In the genomic region with DNA sequence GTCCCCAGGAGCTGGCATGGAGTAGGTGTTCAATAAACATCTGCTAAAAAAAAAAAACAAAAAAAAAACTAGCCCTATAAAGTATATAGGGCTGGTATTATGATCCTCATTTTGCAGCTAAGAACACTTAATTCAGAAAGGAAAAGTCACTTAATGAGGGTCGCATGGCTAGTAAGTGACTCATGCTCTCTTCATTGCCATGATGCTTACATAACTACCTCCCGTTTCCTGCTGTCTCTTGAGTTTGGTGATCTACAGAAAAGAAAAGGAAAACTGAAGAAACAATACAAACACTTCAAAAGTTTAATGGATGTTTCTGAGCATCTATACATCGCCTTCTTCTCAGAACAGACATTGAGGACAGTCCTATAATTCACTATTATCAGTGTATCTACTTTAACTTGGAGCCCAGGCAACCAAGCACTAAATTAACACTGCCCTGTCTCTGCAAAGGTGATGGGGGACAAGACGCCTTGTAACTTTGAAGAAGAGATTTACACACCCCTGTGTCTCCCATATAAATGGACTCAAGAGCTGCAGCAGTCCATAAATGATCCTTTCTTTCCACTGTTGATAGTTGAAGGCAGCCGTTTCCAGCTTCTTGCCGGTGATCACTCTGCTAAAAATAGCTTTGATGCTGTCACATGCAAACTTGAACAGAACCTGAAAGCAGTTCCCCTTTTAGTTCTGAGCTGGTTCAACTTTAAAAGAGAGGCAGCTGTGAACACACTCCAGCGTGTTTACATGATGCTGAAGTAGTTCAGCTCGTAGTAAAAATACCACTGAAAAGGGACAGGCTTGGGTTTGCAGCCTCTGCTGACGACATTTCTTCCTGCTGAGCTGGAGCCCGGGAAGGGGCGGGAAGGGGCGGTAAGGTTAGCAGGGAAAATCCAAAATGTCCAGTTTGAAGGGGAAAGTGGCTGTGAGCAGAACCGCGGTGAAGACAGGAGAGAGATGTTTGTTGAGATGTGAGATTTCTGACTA, we compare ENCODE assay signal across 1 cellular context.
A peak's percentile ranks its signal among the peaks of the same experiment; 100 is the strongest.
TF ChIP-seq lines count a peak whose summit lies in the region.

No MANE protein-coding gene starts in this region.

TF ChIP-seq in HEK293, 187 proteins besides CTCF, POLR2A, EP300 and RAD21 (continued from another document and continues in another):
- TF ChIP-seq, protein P1, sequence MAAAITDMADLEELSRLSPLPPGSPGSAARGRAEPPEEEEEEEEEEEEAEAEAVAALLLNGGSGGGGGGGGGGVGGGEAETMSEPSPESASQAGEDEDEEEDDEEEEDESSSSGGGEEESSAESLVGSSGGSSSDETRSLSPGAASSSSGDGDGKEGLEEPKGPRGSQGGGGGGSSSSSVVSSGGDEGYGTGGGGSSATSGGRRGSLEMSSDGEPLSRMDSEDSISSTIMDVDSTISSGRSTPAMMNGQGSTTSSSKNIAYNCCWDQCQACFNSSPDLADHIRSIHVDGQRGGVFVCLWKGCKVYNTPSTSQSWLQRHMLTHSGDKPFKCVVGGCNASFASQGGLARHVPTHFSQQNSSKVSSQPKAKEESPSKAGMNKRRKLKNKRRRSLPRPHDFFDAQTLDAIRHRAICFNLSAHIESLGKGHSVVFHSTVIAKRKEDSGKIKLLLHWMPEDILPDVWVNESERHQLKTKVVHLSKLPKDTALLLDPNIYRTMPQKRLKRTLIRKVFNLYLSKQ (tag by site-specific recombination; IDR thresholded peaks at IDR 0.05; ENCODE audit: borderline replicate concordance): no peak
- TF ChIP-seq IKZF3 (tag by site-specific recombination; IDR thresholded peaks at IDR 0.05) (no peak), TRIM28 (IDR thresholded peaks at IDR 0.05; ENCODE audit: borderline replicate concordance, low read length) (peak; percentile 32; the same call in 1 of the 2 replicates), ZBTB8A (tag by site-specific recombination; IDR thresholded peaks at IDR 0.05) (peak; percentile 93), ZNF610 (tag by site-specific recombination; IDR thresholded peaks at IDR 0.05; ENCODE audit: borderline replicate concordance) (no peak), ZNF654 (tag by site-specific recombination; IDR thresholded peaks at IDR 0.05; ENCODE audit: low read depth) (no peak), ZNF747 (tag by site-specific recombination; IDR thresholded peaks at IDR 0.05) (no peak), KLF9 (tag by site-specific recombination; IDR thresholded peaks at IDR 0.05; ENCODE audit: low read depth) (0 out of 2 replicates have a peak, but pooled peaks have one; percentile 39), ZBTB21 (tag by site-specific recombination; IDR thresholded peaks at IDR 0.05) (peak; percentile 58; the same call in 1 of the 2 replicates), ZSCAN30 (tag by site-specific recombination; IDR thresholded peaks at IDR 0.05) (peak; percentile 74; the same call in 1 of the 2 replicates), SCRT2 (tag by site-specific recombination; IDR thresholded peaks at IDR 0.05) (no peak), ZNF830 (tag by site-specific recombination; IDR thresholded peaks at IDR 0.05; ENCODE audit: low read depth) (no peak), ZNF140 (tag by site-specific recombination; IDR thresholded peaks at IDR 0.05) (no peak), ZSCAN16 (tag by site-specific recombination; IDR thresholded peaks at IDR 0.05) (no peak), MYNN (tag by site-specific recombination; IDR thresholded peaks at IDR 0.05; ENCODE audit: borderline replicate concordance) (no peak), ZIC2 (tag by site-specific recombination; IDR thresholded peaks at IDR 0.05) (peak; percentile 41), KLF7 (tag by site-specific recombination; IDR thresholded peaks at IDR 0.05; ENCODE audit: borderline replicate concordance) (no peak), ZNF843 (tag by site-specific recombination; IDR thresholded peaks at IDR 0.05) (no peak), ZNF626 (tag by site-specific recombination; IDR thresholded peaks at IDR 0.05) (no peak), ZNF433 (tag by site-specific recombination; IDR thresholded peaks at IDR 0.05; ENCODE audit: low read depth) (no peak), SP7 (tag by site-specific recombination; IDR thresholded peaks at IDR 0.05) (peak; percentile 35)
- TF ChIP-seq, protein P2, sequence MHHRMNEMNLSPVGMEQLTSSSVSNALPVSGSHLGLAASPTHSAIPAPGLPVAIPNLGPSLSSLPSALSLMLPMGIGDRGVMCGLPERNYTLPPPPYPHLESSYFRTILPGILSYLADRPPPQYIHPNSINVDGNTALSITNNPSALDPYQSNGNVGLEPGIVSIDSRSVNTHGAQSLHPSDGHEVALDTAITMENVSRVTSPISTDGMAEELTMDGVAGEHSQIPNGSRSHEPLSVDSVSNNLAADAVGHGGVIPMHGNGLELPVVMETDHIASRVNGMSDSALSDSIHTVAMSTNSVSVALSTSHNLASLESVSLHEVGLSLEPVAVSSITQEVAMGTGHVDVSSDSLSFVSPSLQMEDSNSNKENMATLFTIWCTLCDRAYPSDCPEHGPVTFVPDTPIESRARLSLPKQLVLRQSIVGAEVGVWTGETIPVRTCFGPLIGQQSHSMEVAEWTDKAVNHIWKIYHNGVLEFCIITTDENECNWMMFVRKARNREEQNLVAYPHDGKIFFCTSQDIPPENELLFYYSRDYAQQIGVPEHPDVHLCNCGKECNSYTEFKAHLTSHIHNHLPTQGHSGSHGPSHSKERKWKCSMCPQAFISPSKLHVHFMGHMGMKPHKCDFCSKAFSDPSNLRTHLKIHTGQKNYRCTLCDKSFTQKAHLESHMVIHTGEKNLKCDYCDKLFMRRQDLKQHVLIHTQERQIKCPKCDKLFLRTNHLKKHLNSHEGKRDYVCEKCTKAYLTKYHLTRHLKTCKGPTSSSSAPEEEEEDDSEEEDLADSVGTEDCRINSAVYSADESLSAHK (tag by site-specific recombination; IDR thresholded peaks at IDR 0.05): no peak
- TF ChIP-seq, protein P3, sequence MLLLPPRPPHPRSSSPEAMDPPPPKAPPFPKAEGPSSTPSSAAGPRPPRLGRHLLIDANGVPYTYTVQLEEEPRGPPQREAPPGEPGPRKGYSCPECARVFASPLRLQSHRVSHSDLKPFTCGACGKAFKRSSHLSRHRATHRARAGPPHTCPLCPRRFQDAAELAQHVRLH (tag by site-specific recombination; IDR thresholded peaks at IDR 0.05): no peak
- TF ChIP-seq, protein P4, sequence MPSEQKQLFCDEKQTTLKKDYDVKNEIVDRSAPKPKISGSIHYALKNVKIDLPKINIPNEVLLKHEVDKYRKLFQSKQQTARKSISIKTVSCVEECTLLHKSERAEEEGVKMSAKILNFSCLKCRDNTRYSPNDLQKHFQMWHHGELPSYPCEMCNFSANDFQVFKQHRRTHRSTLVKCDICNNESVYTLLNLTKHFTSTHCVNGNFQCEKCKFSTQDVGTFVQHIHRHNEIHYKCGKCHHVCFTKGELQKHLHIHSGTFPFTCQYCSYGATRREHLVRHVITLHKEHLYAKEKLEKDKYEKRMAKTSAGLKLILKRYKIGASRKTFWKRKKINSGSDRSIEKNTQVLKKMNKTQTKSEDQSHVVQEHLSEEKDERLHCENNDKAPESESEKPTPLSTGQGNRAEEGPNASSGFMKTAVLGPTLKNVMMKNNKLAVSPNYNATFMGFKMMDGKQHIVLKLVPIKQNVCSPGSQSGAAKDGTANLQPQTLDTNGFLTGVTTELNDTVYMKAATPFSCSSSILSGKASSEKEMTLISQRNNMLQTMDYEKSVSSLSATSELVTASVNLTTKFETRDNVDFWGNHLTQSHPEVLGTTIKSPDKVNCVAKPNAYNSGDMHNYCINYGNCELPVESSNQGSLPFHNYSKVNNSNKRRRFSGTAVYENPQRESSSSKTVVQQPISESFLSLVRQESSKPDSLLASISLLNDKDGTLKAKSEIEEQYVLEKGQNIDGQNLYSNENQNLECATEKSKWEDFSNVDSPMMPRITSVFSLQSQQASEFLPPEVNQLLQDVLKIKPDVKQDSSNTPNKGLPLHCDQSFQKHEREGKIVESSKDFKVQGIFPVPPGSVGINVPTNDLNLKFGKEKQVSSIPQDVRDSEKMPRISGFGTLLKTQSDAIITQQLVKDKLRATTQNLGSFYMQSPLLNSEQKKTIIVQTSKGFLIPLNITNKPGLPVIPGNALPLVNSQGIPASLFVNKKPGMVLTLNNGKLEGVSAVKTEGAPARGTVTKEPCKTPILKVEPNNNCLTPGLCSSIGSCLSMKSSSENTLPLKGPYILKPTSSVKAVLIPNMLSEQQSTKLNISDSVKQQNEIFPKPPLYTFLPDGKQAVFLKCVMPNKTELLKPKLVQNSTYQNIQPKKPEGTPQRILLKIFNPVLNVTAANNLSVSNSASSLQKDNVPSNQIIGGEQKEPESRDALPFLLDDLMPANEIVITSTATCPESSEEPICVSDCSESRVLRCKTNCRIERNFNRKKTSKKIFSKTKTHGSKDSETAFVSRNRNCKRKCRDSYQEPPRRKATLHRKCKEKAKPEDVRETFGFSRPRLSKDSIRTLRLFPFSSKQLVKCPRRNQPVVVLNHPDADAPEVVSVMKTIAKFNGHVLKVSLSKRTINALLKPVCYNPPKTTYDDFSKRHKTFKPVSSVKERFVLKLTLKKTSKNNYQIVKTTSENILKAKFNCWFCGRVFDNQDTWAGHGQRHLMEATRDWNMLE (tag by site-specific recombination; conservative IDR thresholded peaks at IDR 0.05; ENCODE audit: low read depth): no peak
- TF ChIP-seq, protein P5, sequence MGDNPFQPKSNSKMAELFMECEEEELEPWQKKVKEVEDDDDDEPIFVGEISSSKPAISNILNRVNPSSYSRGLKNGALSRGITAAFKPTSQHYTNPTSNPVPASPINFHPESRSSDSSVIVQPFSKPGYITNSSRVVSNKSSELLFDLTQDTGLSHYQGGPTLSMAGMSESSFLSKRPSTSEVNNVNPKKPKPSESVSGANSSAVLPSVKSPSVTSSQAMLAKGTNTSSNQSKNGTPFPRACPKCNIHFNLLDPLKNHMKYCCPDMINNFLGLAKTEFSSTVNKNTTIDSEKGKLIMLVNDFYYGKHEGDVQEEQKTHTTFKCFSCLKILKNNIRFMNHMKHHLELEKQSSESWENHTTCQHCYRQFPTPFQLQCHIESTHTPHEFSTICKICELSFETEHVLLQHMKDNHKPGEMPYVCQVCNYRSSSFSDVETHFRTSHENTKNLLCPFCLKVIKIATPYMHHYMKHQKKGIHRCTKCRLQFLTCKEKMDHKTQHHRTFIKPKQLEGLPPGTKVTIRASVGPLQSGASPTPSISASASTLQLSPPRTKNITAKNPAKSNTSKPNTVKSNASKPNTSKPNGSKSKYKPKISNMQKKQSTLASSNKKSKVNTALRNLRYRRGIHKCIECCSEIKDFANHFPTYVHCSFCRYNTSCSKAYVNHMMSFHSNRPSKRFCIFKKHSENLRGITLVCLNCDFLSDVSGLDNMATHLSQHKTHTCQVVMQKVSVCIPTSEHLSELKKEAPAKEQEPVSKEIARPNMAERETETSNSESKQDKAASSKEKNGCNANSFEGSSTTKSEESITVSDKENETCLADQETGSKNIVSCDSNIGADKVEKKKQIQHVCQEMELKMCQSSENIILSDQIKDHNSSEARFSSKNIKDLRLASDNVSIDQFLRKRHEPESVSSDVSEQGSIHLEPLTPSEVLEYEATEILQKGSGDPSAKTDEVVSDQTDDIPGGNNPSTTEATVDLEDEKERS (tag by site-specific recombination; IDR thresholded peaks at IDR 0.05): no peak
- TF ChIP-seq, protein P6, sequence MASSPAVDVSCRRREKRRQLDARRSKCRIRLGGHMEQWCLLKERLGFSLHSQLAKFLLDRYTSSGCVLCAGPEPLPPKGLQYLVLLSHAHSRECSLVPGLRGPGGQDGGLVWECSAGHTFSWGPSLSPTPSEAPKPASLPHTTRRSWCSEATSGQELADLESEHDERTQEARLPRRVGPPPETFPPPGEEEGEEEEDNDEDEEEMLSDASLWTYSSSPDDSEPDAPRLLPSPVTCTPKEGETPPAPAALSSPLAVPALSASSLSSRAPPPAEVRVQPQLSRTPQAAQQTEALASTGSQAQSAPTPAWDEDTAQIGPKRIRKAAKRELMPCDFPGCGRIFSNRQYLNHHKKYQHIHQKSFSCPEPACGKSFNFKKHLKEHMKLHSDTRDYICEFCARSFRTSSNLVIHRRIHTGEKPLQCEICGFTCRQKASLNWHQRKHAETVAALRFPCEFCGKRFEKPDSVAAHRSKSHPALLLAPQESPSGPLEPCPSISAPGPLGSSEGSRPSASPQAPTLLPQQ (tag by site-specific recombination; IDR thresholded peaks at IDR 0.05): peak; percentile 88
- TF ChIP-seq, protein P7, sequence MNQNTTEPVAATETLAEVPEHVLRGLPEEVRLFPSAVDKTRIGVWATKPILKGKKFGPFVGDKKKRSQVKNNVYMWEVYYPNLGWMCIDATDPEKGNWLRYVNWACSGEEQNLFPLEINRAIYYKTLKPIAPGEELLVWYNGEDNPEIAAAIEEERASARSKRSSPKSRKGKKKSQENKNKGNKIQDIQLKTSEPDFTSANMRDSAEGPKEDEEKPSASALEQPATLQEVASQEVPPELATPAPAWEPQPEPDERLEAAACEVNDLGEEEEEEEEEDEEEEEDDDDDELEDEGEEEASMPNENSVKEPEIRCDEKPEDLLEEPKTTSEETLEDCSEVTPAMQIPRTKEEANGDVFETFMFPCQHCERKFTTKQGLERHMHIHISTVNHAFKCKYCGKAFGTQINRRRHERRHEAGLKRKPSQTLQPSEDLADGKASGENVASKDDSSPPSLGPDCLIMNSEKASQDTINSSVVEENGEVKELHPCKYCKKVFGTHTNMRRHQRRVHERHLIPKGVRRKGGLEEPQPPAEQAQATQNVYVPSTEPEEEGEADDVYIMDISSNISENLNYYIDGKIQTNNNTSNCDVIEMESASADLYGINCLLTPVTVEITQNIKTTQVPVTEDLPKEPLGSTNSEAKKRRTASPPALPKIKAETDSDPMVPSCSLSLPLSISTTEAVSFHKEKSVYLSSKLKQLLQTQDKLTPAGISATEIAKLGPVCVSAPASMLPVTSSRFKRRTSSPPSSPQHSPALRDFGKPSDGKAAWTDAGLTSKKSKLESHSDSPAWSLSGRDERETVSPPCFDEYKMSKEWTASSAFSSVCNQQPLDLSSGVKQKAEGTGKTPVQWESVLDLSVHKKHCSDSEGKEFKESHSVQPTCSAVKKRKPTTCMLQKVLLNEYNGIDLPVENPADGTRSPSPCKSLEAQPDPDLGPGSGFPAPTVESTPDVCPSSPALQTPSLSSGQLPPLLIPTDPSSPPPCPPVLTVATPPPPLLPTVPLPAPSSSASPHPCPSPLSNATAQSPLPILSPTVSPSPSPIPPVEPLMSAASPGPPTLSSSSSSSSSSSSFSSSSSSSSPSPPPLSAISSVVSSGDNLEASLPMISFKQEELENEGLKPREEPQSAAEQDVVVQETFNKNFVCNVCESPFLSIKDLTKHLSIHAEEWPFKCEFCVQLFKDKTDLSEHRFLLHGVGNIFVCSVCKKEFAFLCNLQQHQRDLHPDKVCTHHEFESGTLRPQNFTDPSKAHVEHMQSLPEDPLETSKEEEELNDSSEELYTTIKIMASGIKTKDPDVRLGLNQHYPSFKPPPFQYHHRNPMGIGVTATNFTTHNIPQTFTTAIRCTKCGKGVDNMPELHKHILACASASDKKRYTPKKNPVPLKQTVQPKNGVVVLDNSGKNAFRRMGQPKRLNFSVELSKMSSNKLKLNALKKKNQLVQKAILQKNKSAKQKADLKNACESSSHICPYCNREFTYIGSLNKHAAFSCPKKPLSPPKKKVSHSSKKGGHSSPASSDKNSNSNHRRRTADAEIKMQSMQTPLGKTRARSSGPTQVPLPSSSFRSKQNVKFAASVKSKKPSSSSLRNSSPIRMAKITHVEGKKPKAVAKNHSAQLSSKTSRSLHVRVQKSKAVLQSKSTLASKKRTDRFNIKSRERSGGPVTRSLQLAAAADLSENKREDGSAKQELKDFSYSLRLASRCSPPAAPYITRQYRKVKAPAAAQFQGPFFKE (tag by site-specific recombination; IDR thresholded peaks at IDR 0.05; ENCODE audit: borderline replicate concordance): no peak
- TF ChIP-seq, protein P8, sequence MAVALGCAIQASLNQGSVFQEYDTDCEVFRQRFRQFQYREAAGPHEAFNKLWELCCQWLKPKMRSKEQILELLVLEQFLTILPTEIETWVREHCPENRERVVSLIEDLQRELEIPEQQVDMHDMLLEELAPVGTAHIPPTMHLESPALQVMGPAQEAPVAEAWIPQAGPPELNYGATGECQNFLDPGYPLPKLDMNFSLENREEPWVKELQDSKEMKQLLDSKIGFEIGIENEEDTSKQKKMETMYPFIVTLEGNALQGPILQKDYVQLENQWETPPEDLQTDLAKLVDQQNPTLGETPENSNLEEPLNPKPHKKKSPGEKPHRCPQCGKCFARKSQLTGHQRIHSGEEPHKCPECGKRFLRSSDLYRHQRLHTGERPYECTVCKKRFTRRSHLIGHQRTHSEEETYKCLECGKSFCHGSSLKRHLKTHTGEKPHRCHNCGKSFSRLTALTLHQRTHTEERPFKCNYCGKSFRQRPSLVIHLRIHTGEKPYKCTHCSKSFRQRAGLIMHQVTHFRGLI (tag by site-specific recombination; IDR thresholded peaks at IDR 0.05): no peak
